In genomic region chr2:72155737-72156136, GRCh38 we compare ENCODE assay signal across 24 cellular contexts. TPM values are rescaled to one million over a fixed set of nuclear protein-coding genes. Genes with fewer than 3 reads are reported as not detected.
"Had no signal": no experiment of that assay in that cellular context is flagged by ENCODE, and none has a peak within 500 bp of the region (broad histone marks: within the 10 kb centered on the region; RNA-seq: fewer than 3 reads in every experiment).

No MANE protein-coding gene starts in this region.

- DNase-seq: dermis blood vessel endothelial cell; foreskin keratinocyte; kidney; left cardiac atrium; left ventricle myocardium inferior; mesendoderm; mucosa of descending colon; naive thymus-derived CD8-positive, alpha-beta T cell; nucleus accumbens; pancreas; psoas muscle; retina; right lobe of liver; spleen; stimulated activated CD4-positive, alpha-beta T cell treated with anti-CD3 and anti-CD28 coated beads, Interleukin-15, amount 100 ng/mL, for 24 hours; stimulated activated CD4-positive, alpha-beta T cell treated with anti-CD3 and anti-CD28 coated beads, Interleukin-1b, Interleukin-23, amount 100 ng/mL, for 48 hours; stimulated activated CD4-positive, alpha-beta T cell treated with anti-CD3 and anti-CD28 coated beads, Interleukin-4, amount 100 ng/mL, for 24 hours; stimulated activated naive CD8-positive, alpha-beta T cell treated with anti-CD3 and anti-CD28 coated beads, Interleukin-15, amount 100 ng/mL, for 72 hours; substantia nigra; transverse colon had no signal

- ATAC-seq: foreskin keratinocyte; left cardiac atrium; mucosa of descending colon; naive thymus-derived CD8-positive, alpha-beta T cell; pancreas; psoas muscle; right lobe of liver; stimulated activated memory B cell treated with anti-CD40 and anti-IgM and Interleukin-4, amounts not matched to agents 10 μg/mL and 1 μg/mL and 100 μg/mL, for 72 hours; stimulated activated naive CD8-positive, alpha-beta T cell treated with anti-CD3 and anti-CD28 coated beads, Interleukin-15, amount 100 ng/mL, for 72 hours had no signal

- H3K9me3 ChIP-seq: left ventricle myocardium inferior, mucosa of descending colon, pancreas, psoas muscle, right lobe of liver, spleen, thoracic aorta, transverse colon had no signal

- H3K27ac ChIP-seq: foreskin keratinocyte, hepatocyte, left ventricle myocardium inferior, neural progenitor cell, pancreas, psoas muscle, right lobe of liver, spleen, thoracic aorta, transverse colon had no signal

- H3K27me3 ChIP-seq: pancreas, right lobe of liver had no signal

- H3K36me3 ChIP-seq: left ventricle myocardium inferior, neural progenitor cell, pancreas, right lobe of liver, spleen, thoracic aorta, transverse colon had no signal

- H3K4me1 ChIP-seq: foreskin keratinocyte, left ventricle myocardium inferior, neural progenitor cell, pancreas, psoas muscle, right lobe of liver, spleen, transverse colon had no signal

- H3K9ac ChIP-seq: neural progenitor cell had no signal

- H3K4me3 ChIP-seq: hepatocyte, left ventricle myocardium inferior, mucosa of descending colon, neural progenitor cell, pancreas, psoas muscle, right lobe of liver, spleen, thoracic aorta, transverse colon had no signal

RNA-seq across cellular contexts. Expression of gene CYP26B1, which starts 8.1 kb away (rescaled TPM):
- total RNA-seq: naive thymus-derived CD8-positive, alpha-beta T cell had no signal
